In genomic region chr5:157554180-157555030, GRCh38 we compare ENCODE assay signal across 14 cellular contexts. TPM values are rescaled to one million over a fixed set of nuclear protein-coding genes. Genes with fewer than 3 reads are reported as not detected.
A peak's percentile ranks its signal among the peaks of the same experiment; 100 is the strongest.
DNase-seq lines count a peak whose midpoint lies in the region; ATAC-seq, FAIRE-seq and TF ChIP-seq lines count a peak whose summit lies in the region.
"Had no signal": no experiment of that assay in that cellular context is flagged by ENCODE, and none has a peak within 500 bp of the region (broad histone marks: within the 10 kb centered on the region; RNA-seq: fewer than 3 reads in every experiment).

No MANE protein-coding gene starts in this region.

- ATAC-seq in GM21786 (IDR thresholded peaks at IDR 0.05; ENCODE audit: unreplicated experiment), result peak; percentile 54
- ATAC-seq in left lung, result no peak

- H3K27ac ChIP-seq in BLaER1, result no peak overlapping the region
- H3K27ac ChIP-seq in muscle layer of duodenum (ENCODE audit: low read length), result peak overlapping the region; percentile 47
- peak overlapping the region in 1 of 2 donors; percentile 54 for H3K27ac ChIP-seq in left lung
- H3K27ac ChIP-seq: KMS-11, parathyroid adenoma had no signal

- H3K9ac ChIP-seq in BLaER1, result 0 out of 2 replicates have a peak overlapping the region, but pooled peaks have one; percentile 5
- H3K9ac ChIP-seq: KMS-11, parathyroid adenoma had no signal

- H3K27me3 ChIP-seq in BLaER1, result no peaks in the 10 kb centered on the region
- H3K27me3 ChIP-seq in muscle layer of duodenum (ENCODE audit: low read depth, low read length), result no peaks in the 10 kb centered on the region
- no peaks in the 10 kb centered on the region for H3K27me3 ChIP-seq in left lung

- intact Hi-C loops in left lung (cut with DNase I), result no loop called here

- no peak for TF ChIP-seq CTCF in D721Med (IDR thresholded peaks at IDR 0.05; ENCODE audit: insufficient read depth, missing control alignments)
- TF ChIP-seq CTCF in left lung (IDR thresholded peaks at IDR 0.05), result no peak

- H3K36me3 Mint-ChIP-seq in activated naive CD4-positive, alpha-beta T cell treated with anti-CD3 and anti-CD28 coated beads, Interleukin-2, amount 10 ng/mL, durations not matched to agents 7 days and 5 days, result peaks cover 73% of the 10 kb centered on the region
- H3K36me3 Mint-ChIP-seq in activated naive CD8-positive, alpha-beta T cell treated with anti-CD3 and anti-CD28 coated beads for 36 hours, result no peaks in the 10 kb centered on the region

- H3K4me3 ChIP-seq in BLaER1 (no peak overlapping the region), muscle layer of duodenum (ENCODE audit: low read depth in 1 of 2, low read length in 2 of 2) (no peak overlapping the region), left lung (no peak overlapping the region)

- no peak overlapping the region for H3K4me3 Mint-ChIP-seq in activated naive CD4-positive, alpha-beta T cell treated with anti-CD3 and anti-CD28 coated beads, Interleukin-2, amount 10 ng/mL, durations not matched to agents 7 days and 5 days
- H3K4me3 Mint-ChIP-seq in activated naive CD8-positive, alpha-beta T cell treated with anti-CD3 and anti-CD28 coated beads for 36 hours, result no peak overlapping the region

- peak overlapping the region; percentile 63 for H3K4me2 ChIP-seq in BLaER1
- H3K4me2 ChIP-seq: KMS-11 had no signal

- CTCF ChIA-PET in activated naive CD4-positive, alpha-beta T cell treated with anti-CD3 and anti-CD28 coated beads, Interleukin-2, amount 10 ng/mL, durations not matched to agents 7 days and 5 days (lab: Charles Lee), result no interaction called here

- H3K36me3 ChIP-seq in BLaER1 (no peaks in the 10 kb centered on the region), muscle layer of duodenum (ENCODE audit: control insufficient read depth in 1 of 2, insufficient read depth in 2 of 2, low read length in 2 of 2) (peaks cover 0 to 5% of the 10 kb centered on the region in 2 donors), left lung (peaks cover 0 to 4% of the 10 kb centered on the region in 2 donors)

- no peaks in the 10 kb centered on the region for H3K9me3 Mint-ChIP-seq in activated naive CD4-positive, alpha-beta T cell treated with anti-CD3 and anti-CD28 coated beads, Interleukin-2, amount 10 ng/mL, durations not matched to agents 7 days and 5 days
- H3K9me3 Mint-ChIP-seq in activated naive CD8-positive, alpha-beta T cell treated with anti-CD3 and anti-CD28 coated beads for 36 hours, result no peaks in the 10 kb centered on the region

- peaks cover 14% of the 10 kb centered on the region; the same call in 1 of the 2 replicates for H3K9me3 ChIP-seq in BLaER1
- no peaks in the 10 kb centered on the region for H3K9me3 ChIP-seq in muscle layer of duodenum (ENCODE audit: control insufficient read depth in 1 of 2, low read length in 2 of 2)
- no peaks in the 10 kb centered on the region for H3K9me3 ChIP-seq in left lung

- DNase-seq in dermis blood vessel endothelial cell, result peak; percentile 88
- DNase-seq in activated naive CD4-positive, alpha-beta T cell treated with anti-CD3 and anti-CD28 coated beads, Interleukin-2, amount 10 ng/mL, durations not matched to agents 7 days and 5 days, result no peak
- no peak for DNase-seq in D721Med (ENCODE audit: insufficient read length, low spot score)
- no peak for DNase-seq in left lung
- DNase-seq in activated naive CD8-positive, alpha-beta T cell treated with anti-CD3 and anti-CD28 coated beads for 36 hours, result no peak
- DNase-seq: activated CD4-positive, alpha-beta T cell treated with anti-CD3 and anti-CD28 coated beads, Interleukin-2, amount 50 U/mL, for 48 hours; SHP77 had no signal

- no peaks in the 10 kb centered on the region for H3K27me3 Mint-ChIP-seq in activated naive CD4-positive, alpha-beta T cell treated with anti-CD3 and anti-CD28 coated beads, Interleukin-2, amount 10 ng/mL, durations not matched to agents 7 days and 5 days
- H3K27me3 Mint-ChIP-seq in activated naive CD8-positive, alpha-beta T cell treated with anti-CD3 and anti-CD28 coated beads for 36 hours, result peaks cover 3% of the 10 kb centered on the region

- H4K20me1 ChIP-seq in BLaER1, result no peaks in the 10 kb centered on the region

- no peak for FAIRE-seq in D721Med (lab: Jason Lieb, UNC)
- FAIRE-seq: endometrium, islet of Langerhans had no signal

- H3K4me1 Mint-ChIP-seq in activated naive CD4-positive, alpha-beta T cell treated with anti-CD3 and anti-CD28 coated beads, Interleukin-2, amount 10 ng/mL, durations not matched to agents 7 days and 5 days, result peaks cover 83% of the 10 kb centered on the region
- H3K4me1 Mint-ChIP-seq in activated naive CD8-positive, alpha-beta T cell treated with anti-CD3 and anti-CD28 coated beads for 36 hours, result no peaks in the 10 kb centered on the region

- H3K4me1 ChIP-seq in BLaER1 (peaks cover 13% of the 10 kb centered on the region), muscle layer of duodenum (ENCODE audit: control insufficient read depth in 1 of 2, insufficient read depth in 2 of 2, low read length in 2 of 2) (peaks cover 20 to 49% of the 10 kb centered on the region in 2 donors), left lung (peaks cover 11 to 50% of the 10 kb centered on the region in 2 donors)
- H3K4me1 ChIP-seq: parathyroid adenoma had no signal

- no peak overlapping the region for H3K27ac Mint-ChIP-seq in activated naive CD4-positive, alpha-beta T cell treated with anti-CD3 and anti-CD28 coated beads, Interleukin-2, amount 10 ng/mL, durations not matched to agents 7 days and 5 days
- H3K27ac Mint-ChIP-seq in activated naive CD8-positive, alpha-beta T cell treated with anti-CD3 and anti-CD28 coated beads for 36 hours, result no peak overlapping the region

RNA-seq across cellular contexts. Expression of gene ADAM19, which starts 21.2 kb away (rescaled TPM):
- total RNA-seq in dermis blood vessel endothelial cell, result 30.0 and 43.7 TPM in 2 replicates
- 10 to 100 TPM; 17.1 to 20.8 TPM for total RNA-seq in left lung
- total RNA-seq in activated naive CD8-positive, alpha-beta T cell treated with anti-CD3 and anti-CD28 coated beads for 36 hours, result 1 to 10 TPM; 2.8 to 3.5 TPM
